In the genomic region with DNA sequence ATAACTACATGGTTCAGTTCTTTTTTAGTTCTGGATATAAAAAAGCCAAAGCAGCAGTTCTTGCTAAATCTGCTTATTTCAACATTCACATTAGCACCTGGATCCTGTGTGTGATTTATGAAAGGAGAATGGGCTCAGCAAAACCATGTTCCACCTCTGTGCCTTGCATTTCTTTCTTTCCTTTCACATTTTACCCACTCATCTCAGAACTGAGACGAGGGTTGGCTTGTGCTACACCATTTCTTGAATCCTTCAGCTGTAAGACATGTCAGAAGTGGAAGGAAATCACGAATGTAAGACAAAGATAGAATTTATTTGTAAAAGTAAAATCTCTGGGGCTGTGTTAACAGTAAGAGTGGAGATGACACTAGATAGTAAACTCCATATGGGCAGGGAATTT, we compare ENCODE assay signal across 18 cellular contexts. TPM values are rescaled to one million over a fixed set of nuclear protein-coding genes. Genes with fewer than 3 reads are reported as not detected.
DNase-seq lines count a peak whose midpoint lies in the region; ATAC-seq and TF ChIP-seq lines count a peak whose summit lies in the region.
"Had no signal": no experiment of that assay in that cellular context is flagged by ENCODE, and none has a peak within 500 bp of the region (broad histone marks: within the 10 kb centered on the region; RNA-seq: fewer than 3 reads in every experiment).

No MANE protein-coding gene starts in this region.

- no peak overlapping the region for H3K4ac ChIP-seq in neuronal stem cell (ENCODE audit: low read length)

- H2BK120ac ChIP-seq in neuronal stem cell (ENCODE audit: low read depth, low read length), result no peak overlapping the region

- H3K4me1 ChIP-seq in neuronal stem cell (ENCODE audit: control insufficient read depth in 2 of 2, insufficient read depth in 1 of 2, low read depth in 1 of 2, low read length in 2 of 2), result peaks cover 1 to 3% of the 10 kb centered on the region in 2 donors

- peaks cover 10 to 21% of the 10 kb centered on the region in 2 donors for H3K36me3 ChIP-seq in neuronal stem cell (replicated peaks in 1 of 2; ENCODE audit: control insufficient read depth in 2 of 2, insufficient read depth in 2 of 2, low read length in 2 of 2)

- no peak overlapping the region for H3K4me2 ChIP-seq in neuronal stem cell (ENCODE audit: insufficient read depth, low read length, poor library complexity, severe bottlenecking)

- peak overlapping the region; percentile 57 for H2AFZ ChIP-seq in neuronal stem cell (ENCODE audit: low read length)

- no peak overlapping the region for H2AK5ac ChIP-seq in neuronal stem cell (ENCODE audit: low read depth, low read length)

- peak overlapping the region; percentile 50 to 51 for H3K4me3 Mint-ChIP-seq in activated T-cell treated with anti-CD3 and anti-CD28 coated beads, Interleukin-2, amount 50 U/mL, for 72 hours
- H3K4me3 Mint-ChIP-seq in activated CD4-positive, alpha-beta memory T cell treated with anti-CD3 and anti-CD28 coated beads, Interleukin-2, amount 10 ng/mL, durations not matched to agents 7 days and 5 days, result no peak overlapping the region
- H3K4me3 Mint-ChIP-seq in chondrocyte (ENCODE audit: unreplicated experiment), result no peak overlapping the region
- H3K4me3 Mint-ChIP-seq: central memory CD8-positive, alpha-beta T cell; mesothelial cell of epicardium had no signal

- CTCF ChIA-PET in activated CD4-positive, alpha-beta memory T cell treated with anti-CD3 and anti-CD28 coated beads, Interleukin-2, amount 10 ng/mL, durations not matched to agents 7 days and 5 days (lab: Charles Lee), result interaction anchor here (0.7 to 1.2 kb wide), 2 partner anchors 10 to 35 kb away, joined by 3 read pairs; no protein-coding TSS in a partner anchor

- H3K23ac ChIP-seq in neuronal stem cell (ENCODE audit: low read depth, low read length, poor library complexity), result no peak overlapping the region

- H2BK5ac ChIP-seq in neuronal stem cell (ENCODE audit: low read length), result no peak overlapping the region

- peaks cover 3% of the 10 kb centered on the region for H3K79me1 ChIP-seq in neuronal stem cell (ENCODE audit: low read depth, low read length)

- H3K4me3 ChIP-seq in neuronal stem cell (ENCODE audit: low read length in 2 of 2), result no peak overlapping the region

- POLR2A ChIA-PET in activated CD4-positive, alpha-beta memory T cell treated with anti-CD3 and anti-CD28 coated beads, Interleukin-2, amount 10 ng/mL, durations not matched to agents 7 days and 5 days (lab: Charles Lee), result interaction anchor here (0.7 to 2.1 kb wide), 4 partner anchors 11 to 105 kb away, joined by 3 to 12 read pairs (median 4); partner anchors contain the start of gene LRRC37B

- peaks cover 3 to 7% of the 10 kb centered on the region in 2 donors for H3K36me3 Mint-ChIP-seq in activated T-cell treated with anti-CD3 and anti-CD28 coated beads, Interleukin-2, amount 50 U/mL, for 72 hours (ENCODE audit: insufficient read depth in 2 of 2)
- peaks cover 6% of the 10 kb centered on the region for H3K36me3 Mint-ChIP-seq in activated CD4-positive, alpha-beta memory T cell treated with anti-CD3 and anti-CD28 coated beads, Interleukin-2, amount 10 ng/mL, durations not matched to agents 7 days and 5 days (ENCODE audit: low read depth)
- peaks cover 4% of the 10 kb centered on the region for H3K36me3 Mint-ChIP-seq in chondrocyte (ENCODE audit: low read depth)

- ATAC-seq in activated T-cell treated with anti-CD3 and anti-CD28 coated beads, Interleukin-2, amount 50 U/mL, for 72 hours (replicated peaks in 1 of 2), result peak in 1 of 2 donors; percentile 23
- peak; percentile 42 for ATAC-seq in HG02870 (IDR thresholded peaks at IDR 0.05; ENCODE audit: unreplicated experiment)

- no peak overlapping the region for H3K14ac ChIP-seq in neuronal stem cell (ENCODE audit: low read length)

- peaks cover 7% of the 10 kb centered on the region for H3K27me3 Mint-ChIP-seq in activated T-cell treated with anti-CD3 and anti-CD28 coated beads, Interleukin-2, amount 50 U/mL, for 72 hours (ENCODE audit: low read depth)
- peaks cover 4% of the 10 kb centered on the region for H3K27me3 Mint-ChIP-seq in activated CD4-positive, alpha-beta memory T cell treated with anti-CD3 and anti-CD28 coated beads, Interleukin-2, amount 10 ng/mL, durations not matched to agents 7 days and 5 days
- no peaks in the 10 kb centered on the region for H3K27me3 Mint-ChIP-seq in chondrocyte (ENCODE audit: low read depth)
- H3K27me3 Mint-ChIP-seq: central memory CD8-positive, alpha-beta T cell had no signal

- TF ChIP-seq CTCF in chondrocyte (IDR thresholded peaks at IDR 0.05), result no peak

- H3K27me3 ChIP-seq in neuronal stem cell (ENCODE audit: control insufficient read depth in 3 of 3, insufficient read depth in 3 of 3, low read depth in 1 of 3, low read length in 3 of 3), result peaks cover 0 to 6% (median 0%) of the 10 kb centered on the region in 3 experiments

- no peak overlapping the region for H3K9ac ChIP-seq in neuronal stem cell (ENCODE audit: low read depth, low read length, poor library complexity)

- no peak overlapping the region for H2BK12ac ChIP-seq in neuronal stem cell (ENCODE audit: low read length)

- H4K8ac ChIP-seq in neuronal stem cell (ENCODE audit: low read depth, low read length), result no peak overlapping the region

- no peaks in the 10 kb centered on the region for H3K9me3 Mint-ChIP-seq in activated T-cell treated with anti-CD3 and anti-CD28 coated beads, Interleukin-2, amount 50 U/mL, for 72 hours
- no peaks in the 10 kb centered on the region for H3K9me3 Mint-ChIP-seq in activated CD4-positive, alpha-beta memory T cell treated with anti-CD3 and anti-CD28 coated beads, Interleukin-2, amount 10 ng/mL, durations not matched to agents 7 days and 5 days
- H3K9me3 Mint-ChIP-seq in chondrocyte (ENCODE audit: low read depth), result no peaks in the 10 kb centered on the region
- H3K9me3 Mint-ChIP-seq: central memory CD8-positive, alpha-beta T cell; mesothelial cell of epicardium had no signal

- peak in 1 of 2 donors; percentile 16 for DNase-seq in activated T-cell treated with anti-CD3 and anti-CD28 coated beads, Interleukin-2, amount 50 U/mL, for 72 hours
- no peak for DNase-seq in activated T-cell treated with anti-CD3 and anti-CD28 coated beads, Interleukin-2, amount 50 U/mL, for 48 hours
- no peak for DNase-seq in activated CD4-positive, alpha-beta memory T cell treated with anti-CD3 and anti-CD28 coated beads, Interleukin-2, amount 10 ng/mL, durations not matched to agents 7 days and 5 days
- DNase-seq in neuronal stem cell (ENCODE audit: low spot score), result no peak
- no peak for DNase-seq in SKM-1 treated with dmso at 0.1 percent for 144 hours (lab: John Stamatoyannopoulos, UW; ENCODE audit: unreplicated experiment)
- no peak for DNase-seq in chondrocyte (ENCODE audit: low spot score)
- DNase-seq in NCI-H2081 treated with DMSO at 0.1 percent for 48 hours (lab: John Stamatoyannopoulos, UW), result no peak
- DNase-seq: glutamatergic neuron; GOT3; NCI-H1092; NCI-H2171 treated with DMSO at 0.1 percent for 48 hours; occipital lobe; SIG-M5; stimulated activated CD4-positive, alpha-beta T cell treated with anti-CD3 and anti-CD28 coated beads, Interleukin-4, amount 100 ng/mL, for 1 hour had no signal

- no peak overlapping the region for H3K18ac ChIP-seq in neuronal stem cell (ENCODE audit: low read length)

- no peaks in the 10 kb centered on the region for H3K9me3 ChIP-seq in neuronal stem cell (replicated peaks in 1 of 2; ENCODE audit: control insufficient read depth in 2 of 2, insufficient read depth in 1 of 2, low read depth in 1 of 2, low read length in 2 of 2)
- H3K9me3 ChIP-seq: thoracic aorta had no signal

- no peak overlapping the region for H4K91ac ChIP-seq in neuronal stem cell (ENCODE audit: low read depth, low read length, poor library complexity)

- no peak overlapping the region for H2BK15ac ChIP-seq in neuronal stem cell (ENCODE audit: low read length)

- H3K27ac ChIP-seq in neuronal stem cell (replicated peaks; ENCODE audit: low read length), result no peak overlapping the region
- H3K27ac ChIP-seq: thoracic aorta had no signal

- WGBS in neuronal stem cell (ENCODE audit: extremely low coverage in 2 of 2, insufficient read length in 2 of 2, insufficient replicate concordance in 1 of 2), 2 donors, result no CpG with 5 or more reads among the region's 2 CpGs

- peaks cover 33% of the 10 kb centered on the region for H3K4me1 Mint-ChIP-seq in activated T-cell treated with anti-CD3 and anti-CD28 coated beads, Interleukin-2, amount 50 U/mL, for 72 hours (ENCODE audit: low read depth)
- H3K4me1 Mint-ChIP-seq in activated CD4-positive, alpha-beta memory T cell treated with anti-CD3 and anti-CD28 coated beads, Interleukin-2, amount 10 ng/mL, durations not matched to agents 7 days and 5 days, result peaks cover 23% of the 10 kb centered on the region
- peaks cover 24% of the 10 kb centered on the region for H3K4me1 Mint-ChIP-seq in chondrocyte (ENCODE audit: low read depth)

- H3K27ac Mint-ChIP-seq in activated T-cell treated with anti-CD3 and anti-CD28 coated beads, Interleukin-2, amount 50 U/mL, for 72 hours, result no peak overlapping the region
- peak overlapping the region; percentile 29 for H3K27ac Mint-ChIP-seq in activated CD4-positive, alpha-beta memory T cell treated with anti-CD3 and anti-CD28 coated beads, Interleukin-2, amount 10 ng/mL, durations not matched to agents 7 days and 5 days
- H3K27ac Mint-ChIP-seq in chondrocyte (ENCODE audit: unreplicated experiment), result no peak overlapping the region
- H3K27ac Mint-ChIP-seq: mesothelial cell of epicardium had no signal

RNA-seq across cellular contexts. Expression of gene UTP6, which starts 1.2 kb away (rescaled TPM):
- total RNA-seq in activated T-cell treated with anti-CD3 and anti-CD28 coated beads, Interleukin-2, amount 50 U/mL, for 72 hours, result 100 to 1,000 TPM in 1 of 2 donors, 10 to 100 TPM in 1; 87.8 to 106 TPM
- 10 to 100 TPM; 67.3 to 73.0 TPM for total RNA-seq in activated CD4-positive, alpha-beta memory T cell treated with anti-CD3 and anti-CD28 coated beads, Interleukin-2, amount 10 ng/mL, durations not matched to agents 7 days and 5 days
- polyA plus RNA-seq in neuronal stem cell (2013, experiment 1 of 2), result 39.0 TPM
- 41.7 TPM for polyA plus RNA-seq in neuronal stem cell (2013, experiment 2 of 2)
- total RNA-seq in chondrocyte, result 58.4 to 78.9 TPM (median 67.8 TPM) in 3 replicates

RNA-seq across cellular contexts. Expression of gene SUZ12, which starts 34.1 kb away (rescaled TPM):
- 10 to 100 TPM; 58.7 to 66.3 TPM for total RNA-seq in activated T-cell treated with anti-CD3 and anti-CD28 coated beads, Interleukin-2, amount 50 U/mL, for 72 hours
- 10 to 100 TPM; 60.1 to 61.2 TPM for total RNA-seq in activated CD4-positive, alpha-beta memory T cell treated with anti-CD3 and anti-CD28 coated beads, Interleukin-2, amount 10 ng/mL, durations not matched to agents 7 days and 5 days
- polyA plus RNA-seq in neuronal stem cell (2013, experiment 1 of 2), result 34.9 TPM
- 36.4 TPM for polyA plus RNA-seq in neuronal stem cell (2013, experiment 2 of 2)
- 19.1 to 23.6 TPM (median 19.5 TPM) in 3 replicates for total RNA-seq in chondrocyte

RNA-seq across cellular contexts. Expression of gene COPRS, which starts 43.6 kb away (rescaled TPM):
- total RNA-seq in activated T-cell treated with anti-CD3 and anti-CD28 coated beads, Interleukin-2, amount 50 U/mL, for 72 hours, result 10 to 100 TPM; 31.0 to 33.2 TPM
- total RNA-seq in activated CD4-positive, alpha-beta memory T cell treated with anti-CD3 and anti-CD28 coated beads, Interleukin-2, amount 10 ng/mL, durations not matched to agents 7 days and 5 days, result 10 to 100 TPM; 14.9 to 16.5 TPM
- polyA plus RNA-seq in neuronal stem cell (2013, experiment 1 of 2), result 45.8 TPM
- polyA plus RNA-seq in neuronal stem cell (2013, experiment 2 of 2), result 46.2 TPM
- 40.2 to 42.6 TPM (median 42.1 TPM) in 3 replicates for total RNA-seq in chondrocyte

Comparison
In these comparisons a context has a peak if more than half of its experiments do, and no peak if none do; other contexts are left out.
1. H3K4me3 Mint-ChIP-seq: peak in activated T-cell treated with anti-CD3 and anti-CD28 coated beads, Interleukin-2, amount 50 U/mL, for 72 hours (2 of 2); none in activated CD4-positive, alpha-beta memory T cell treated with anti-CD3 and anti-CD28 coated beads, Interleukin-2, amount 10 ng/mL, durations not matched to agents 7 days and 5 days (single experiment) and chondrocyte (single experiment).